Comparison of ENCODE assay signal across 16 cellular contexts in the genomic region with DNA sequence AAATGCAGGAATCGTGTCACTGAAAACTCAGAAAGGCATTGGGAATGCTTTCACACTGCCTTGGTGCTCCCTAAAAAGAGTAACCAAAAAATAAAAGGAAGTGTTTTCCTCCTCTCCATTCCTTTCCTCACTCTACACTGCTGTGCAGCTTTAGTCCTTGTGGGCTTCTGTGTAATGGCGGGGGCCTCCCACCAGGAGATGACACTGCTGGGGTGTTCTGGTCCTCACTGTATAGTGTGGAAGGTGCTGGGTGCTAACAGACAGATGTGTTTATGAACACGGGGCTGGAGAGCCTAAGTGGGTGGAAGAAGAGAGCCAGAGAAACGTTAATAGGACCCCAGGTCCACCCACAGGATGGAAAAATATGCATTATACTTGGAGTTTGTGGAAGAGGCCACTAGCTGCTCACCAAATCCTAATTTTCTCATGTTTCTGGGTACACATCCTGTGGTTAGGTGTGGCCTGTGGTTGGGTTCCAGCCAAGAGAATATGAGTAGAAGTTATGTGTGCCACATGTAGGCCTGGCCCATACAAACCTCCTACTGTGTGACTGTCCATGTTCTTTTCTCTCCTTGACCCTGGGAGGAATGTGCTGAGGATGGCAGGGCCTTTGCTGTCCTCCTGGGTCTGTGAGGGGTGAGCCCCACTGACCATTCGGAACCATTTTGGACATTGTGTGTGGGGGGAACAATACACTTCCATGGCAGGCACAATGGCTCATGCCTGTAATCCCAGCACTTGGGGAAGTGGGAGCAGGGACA.
"Had no signal": no experiment of that assay in that cellular context is flagged by ENCODE, and none has a peak within 500 bp of the region (broad histone marks: within the 10 kb centered on the region; RNA-seq: fewer than 3 reads in every experiment).

No MANE protein-coding gene starts in this region.

- H3K27ac ChIP-seq: ascending aorta, coronary artery, suprapubic skin, transverse colon had no signal

- ATAC-seq: activated T-helper 17 cell treated with anti-CD3 and anti-CD28 coated beads, Interleukin-2, amount 50 U/mL, for 72 hours had no signal

- H3K9ac ChIP-seq: SK-N-SH had no signal

- H3K9me3 Mint-ChIP-seq: activated CD4-positive, alpha-beta T cell treated with anti-CD3 and anti-CD28 coated beads, Interleukin-2, amount 10 ng/mL, durations not matched to agents 24 days and 14 days; activated T-helper 17 cell treated with anti-CD3 and anti-CD28 coated beads, Interleukin-2, amount 50 U/mL, for 72 hours; central memory CD8-positive, alpha-beta T cell; memory B cell; stimulated activated naive CD8-positive, alpha-beta T cell treated with anti-CD3 and anti-CD28 coated beads, Interleukin-15, Interleukin-2, amounts not matched to agents 100 ng/mL and 50 ng/mL, for 24 hours had no signal

- H3K4me3 ChIP-seq: ascending aorta, coronary artery, suprapubic skin, transverse colon had no signal

- H3K4me1 ChIP-seq: ascending aorta had no signal

- H3K4me3 Mint-ChIP-seq: activated T-helper 17 cell treated with anti-CD3 and anti-CD28 coated beads, Interleukin-2, amount 50 U/mL, for 72 hours; central memory CD8-positive, alpha-beta T cell; memory B cell; stimulated activated naive CD8-positive, alpha-beta T cell treated with anti-CD3 and anti-CD28 coated beads, Interleukin-15, Interleukin-2, amounts not matched to agents 100 ng/mL and 50 ng/mL, for 24 hours had no signal

- H3K27me3 Mint-ChIP-seq: activated T-helper 17 cell treated with anti-CD3 and anti-CD28 coated beads, Interleukin-2, amount 50 U/mL, for 72 hours; central memory CD8-positive, alpha-beta T cell; progenitor cell of endocrine pancreas had no signal

- H3K4me1 Mint-ChIP-seq: activated T-helper 17 cell treated with anti-CD3 and anti-CD28 coated beads, Interleukin-2, amount 50 U/mL, for 72 hours; central memory CD8-positive, alpha-beta T cell had no signal

- DNase-seq: activated CD4-positive, alpha-beta T cell treated with anti-CD3 and anti-CD28 coated beads, Interleukin-2, amount 10 ng/mL, durations not matched to agents 24 days and 14 days; activated naive CD4-positive, alpha-beta T cell treated with Interleukin-2 at 50 U/mL for 16 hours; activated T-cell treated with anti-CD3 and anti-CD28 coated beads, Interleukin-2, amount 50 U/mL, for 1 hour; erythroblast; SK-N-SH; stimulated activated CD4-positive, alpha-beta T cell treated with anti-CD3 and anti-CD28 coated beads, Interleukin-2, amount 100 ng/mL, for 24 hours; T-helper 9 cell; transverse colon had no signal

- H3K36me3 Mint-ChIP-seq: memory B cell had no signal

- H3K27me3 ChIP-seq: ascending aorta, suprapubic skin, transverse colon had no signal

- H3K4me2 ChIP-seq: SK-N-SH had no signal

- H3K36me3 ChIP-seq: ascending aorta, suprapubic skin, transverse colon had no signal

- H3K27ac Mint-ChIP-seq: activated CD4-positive, alpha-beta T cell treated with anti-CD3 and anti-CD28 coated beads, Interleukin-2, amount 10 ng/mL, durations not matched to agents 24 days and 14 days; activated T-helper 17 cell treated with anti-CD3 and anti-CD28 coated beads, Interleukin-2, amount 50 U/mL, for 72 hours; memory B cell; progenitor cell of endocrine pancreas; stimulated activated naive CD8-positive, alpha-beta T cell treated with anti-CD3 and anti-CD28 coated beads, Interleukin-15, Interleukin-2, amounts not matched to agents 100 ng/mL and 50 ng/mL, for 24 hours had no signal

- H3K9me3 ChIP-seq: ascending aorta, SK-N-SH, suprapubic skin, transverse colon had no signal
